ENCODE assay signal across 10 cellular contexts in the genomic region with DNA sequence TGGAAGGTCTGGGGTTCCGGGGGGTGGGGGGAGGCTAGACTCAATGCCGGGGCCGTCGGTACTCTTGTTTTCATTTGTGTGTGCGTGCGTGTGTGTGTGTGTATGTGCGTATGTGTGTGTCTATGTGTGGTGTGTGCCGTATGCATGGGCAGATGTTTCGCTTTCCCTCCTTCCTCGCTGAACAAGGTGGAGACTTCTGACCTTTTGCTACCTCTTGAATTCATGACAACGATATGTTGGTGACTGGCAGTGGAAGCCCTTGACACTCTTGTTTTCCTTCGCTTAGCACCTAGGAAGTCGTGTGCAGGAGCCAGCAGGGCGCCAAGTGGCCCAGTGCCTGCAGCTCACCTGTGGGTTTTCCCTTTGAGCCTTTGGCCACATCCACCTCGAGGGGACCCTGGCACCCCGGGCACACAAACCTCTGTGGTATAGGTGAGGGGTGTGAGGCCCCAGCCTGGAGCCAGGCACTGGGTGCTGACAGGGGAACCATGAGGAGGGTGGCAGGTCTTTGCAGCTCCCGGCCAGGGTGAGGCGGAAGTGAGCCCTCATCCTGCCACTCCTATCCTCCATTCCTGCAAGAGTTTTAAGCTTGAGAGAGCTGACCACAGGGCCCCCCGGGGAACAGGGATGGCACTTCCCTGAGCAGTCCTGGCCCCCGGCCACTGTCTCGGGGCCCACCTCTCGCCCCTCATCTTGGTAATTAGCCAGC. TPM values are rescaled to one million over a fixed set of nuclear protein-coding genes. Genes with fewer than 3 reads are reported as not detected.
DNase-seq lines count a peak whose midpoint lies in the region; ATAC-seq and TF ChIP-seq lines count a peak whose summit lies in the region.
"Had no signal": no experiment of that assay in that cellular context is flagged by ENCODE, and none has a peak within 500 bp of the region (broad histone marks: within the 10 kb centered on the region; RNA-seq: fewer than 3 reads in every experiment).

No MANE protein-coding gene starts in this region.

- TF ChIP-seq POLR2A in upper lobe of left lung (IDR thresholded peaks at IDR 0.05) = no peak

- no peaks in the 10 kb centered on the region for H3K27me3 ChIP-seq in left ventricle myocardium inferior (ENCODE audit: low read depth)
- no peaks in the 10 kb centered on the region for H3K27me3 ChIP-seq in kidney epithelial cell (ENCODE audit: control insufficient read depth, insufficient read depth, low read length)
- H3K27me3 ChIP-seq in upper lobe of left lung = no peaks in the 10 kb centered on the region

- no peak for TF ChIP-seq CTCF in left ventricle myocardium inferior (IDR thresholded peaks at IDR 0.05; ENCODE audit: borderline replicate concordance)
- peak; percentile 33 for TF ChIP-seq CTCF in kidney epithelial cell (IDR thresholded peaks at IDR 0.05; ENCODE audit: insufficient read depth, low read length, poor library complexity, severe bottlenecking)
- no peak for TF ChIP-seq CTCF in upper lobe of left lung (IDR thresholded peaks at IDR 0.05)

- H3K4me3 Mint-ChIP-seq in activated CD4-positive, alpha-beta T cell treated with anti-CD3 and anti-CD28 coated beads, Interleukin-2, amount 10 ng/mL, durations not matched to agents 24 days and 14 days = no peak overlapping the region

- 89 to 94% methylated on average over 16 to 22 of the region's 22 CpGs for WGBS in upper lobe of left lung, 2 donors

- ATAC-seq in Right ventricle myocardium superior (ENCODE audit: poor library complexity) = no peak
- ATAC-seq in upper lobe of left lung (ENCODE audit: low FRiP score in 2 of 2) = no peak
- no peak for ATAC-seq in GM21528 (IDR thresholded peaks at IDR 0.05; ENCODE audit: low FRiP score, unreplicated experiment)

- H3K4me1 Mint-ChIP-seq in activated CD4-positive, alpha-beta T cell treated with anti-CD3 and anti-CD28 coated beads, Interleukin-2, amount 10 ng/mL, durations not matched to agents 24 days and 14 days = no peaks in the 10 kb centered on the region

- no peaks in the 10 kb centered on the region for H3K36me3 Mint-ChIP-seq in activated CD4-positive, alpha-beta T cell treated with anti-CD3 and anti-CD28 coated beads, Interleukin-2, amount 10 ng/mL, durations not matched to agents 24 days and 14 days (ENCODE audit: low read depth)

- no peaks in the 10 kb centered on the region for H3K27me3 Mint-ChIP-seq in activated CD4-positive, alpha-beta T cell treated with anti-CD3 and anti-CD28 coated beads, Interleukin-2, amount 10 ng/mL, durations not matched to agents 24 days and 14 days

- H3K27ac Mint-ChIP-seq in activated CD4-positive, alpha-beta T cell treated with anti-CD3 and anti-CD28 coated beads, Interleukin-2, amount 10 ng/mL, durations not matched to agents 24 days and 14 days = no peak overlapping the region

- H3K27ac ChIP-seq in left ventricle myocardium inferior (replicated peaks) (no peak overlapping the region), upper lobe of left lung (no peak overlapping the region)

- DNase-seq in Right ventricle myocardium superior (peak; percentile 27), left ventricle myocardium inferior (no peak), kidney epithelial cell (ENCODE audit: low read depth) (no peak), upper lobe of left lung (peak; percentile 14 to 60), DMS 273 (lab: John Stamatoyannopoulos, UW; ENCODE audit: unreplicated experiment) (no peak), OCI-M1 (lab: John Stamatoyannopoulos, UW) (no peak)
- peak; percentile 53 for DNase-seq in activated CD4-positive, alpha-beta T cell treated with anti-CD3 and anti-CD28 coated beads, Interleukin-2, amount 10 ng/mL, durations not matched to agents 24 days and 14 days
- DNase-seq: stimulated activated naive CD4-positive, alpha-beta T cell treated with Interleukin-2 at 50 U/mL for 16 hours had no signal

- peaks cover 30% of the 10 kb centered on the region for H3K36me3 ChIP-seq in left ventricle myocardium inferior
- H3K36me3 ChIP-seq in kidney epithelial cell (ENCODE audit: control insufficient read depth, insufficient read depth, low read length) = no peaks in the 10 kb centered on the region
- peaks cover 0 to 38% (median 32%) of the 10 kb centered on the region in 4 donors for H3K36me3 ChIP-seq in upper lobe of left lung

- no peak for TF ChIP-seq EP300 in upper lobe of left lung (IDR thresholded peaks at IDR 0.05)

- H3K9me3 ChIP-seq in left ventricle myocardium inferior (replicated peaks) (no peaks in the 10 kb centered on the region), upper lobe of left lung (no peaks in the 10 kb centered on the region)
- H3K9me3 ChIP-seq: HAP-1 had no signal

- H3K4me3 ChIP-seq in left ventricle myocardium inferior (no peak overlapping the region), kidney epithelial cell (ENCODE audit: low read depth, low read length) (no peak overlapping the region), upper lobe of left lung (no peak overlapping the region)
- H3K4me3 ChIP-seq: HAP-1 had no signal

- H3K4me1 ChIP-seq in left ventricle myocardium inferior (peaks cover 8% of the 10 kb centered on the region), upper lobe of left lung (no peaks in the 10 kb centered on the region)
- H3K4me1 ChIP-seq: HAP-1 had no signal

- H3K9me3 Mint-ChIP-seq in activated CD4-positive, alpha-beta T cell treated with anti-CD3 and anti-CD28 coated beads, Interleukin-2, amount 10 ng/mL, durations not matched to agents 24 days and 14 days = no peaks in the 10 kb centered on the region

- intact Hi-C loops in Right ventricle myocardium superior (cut with DNase I) (no loop called here), left ventricle myocardium inferior (cut with micrococcal nuclease) (no loop called here)
- intact Hi-C loops in activated CD4-positive, alpha-beta T cell treated with anti-CD3 and anti-CD28 coated beads, Interleukin-2, amount 10 ng/mL, durations not matched to agents 24 days and 14 days (cut with micrococcal nuclease) = no loop called here

RNA-seq across cellular contexts. Expression of a gene that starts 19.3 kb away (rescaled TPM):
- 0.65 TPM for total RNA-seq in Right ventricle myocardium superior
- total RNA-seq in left ventricle myocardium inferior = 1.5 TPM
- total RNA-seq in activated CD4-positive, alpha-beta T cell treated with anti-CD3 and anti-CD28 coated beads, Interleukin-2, amount 10 ng/mL, durations not matched to agents 24 days and 14 days = 0.50 and 0.54 TPM in 2 replicates
- 4.8 and 6.7 TPM in 2 replicates for total RNA-seq in kidney epithelial cell
- 1 to 10 TPM in 5 of 6 donors, under 1 TPM in 1; 1.00 to 2.9 (median 1.5) TPM for total RNA-seq in upper lobe of left lung

RNA-seq across cellular contexts. Expression of a gene that starts 30.7 kb away (rescaled TPM):
- total RNA-seq in Right ventricle myocardium superior (1.4 TPM), left ventricle myocardium inferior (1.5 TPM), kidney epithelial cell (5.0 and 5.9 TPM in 2 replicates), upper lobe of left lung (10 to 100 TPM in 1 of 6 donors, 1 to 10 TPM in 5; 4.4 to 11.5 (median 5.7) TPM)
- 5.9 and 6.4 TPM in 2 replicates for total RNA-seq in activated CD4-positive, alpha-beta T cell treated with anti-CD3 and anti-CD28 coated beads, Interleukin-2, amount 10 ng/mL, durations not matched to agents 24 days and 14 days

Comparison
In these comparisons a context has a peak if more than half of its experiments do, and no peak if none do; other contexts are left out.
1. DNase-seq: peak in Right ventricle myocardium superior (single experiment), activated CD4-positive, alpha-beta T cell treated with anti-CD3 and anti-CD28 coated beads, Interleukin-2, amount 10 ng/mL, durations not matched to agents 24 days and 14 days (single experiment) and upper lobe of left lung (2 of 2); none in left ventricle myocardium inferior (single experiment), kidney epithelial cell (single experiment), DMS 273 (single experiment) and OCI-M1 (single experiment).